ENCODE assay signal across 9 cellular contexts in the genomic region with DNA sequence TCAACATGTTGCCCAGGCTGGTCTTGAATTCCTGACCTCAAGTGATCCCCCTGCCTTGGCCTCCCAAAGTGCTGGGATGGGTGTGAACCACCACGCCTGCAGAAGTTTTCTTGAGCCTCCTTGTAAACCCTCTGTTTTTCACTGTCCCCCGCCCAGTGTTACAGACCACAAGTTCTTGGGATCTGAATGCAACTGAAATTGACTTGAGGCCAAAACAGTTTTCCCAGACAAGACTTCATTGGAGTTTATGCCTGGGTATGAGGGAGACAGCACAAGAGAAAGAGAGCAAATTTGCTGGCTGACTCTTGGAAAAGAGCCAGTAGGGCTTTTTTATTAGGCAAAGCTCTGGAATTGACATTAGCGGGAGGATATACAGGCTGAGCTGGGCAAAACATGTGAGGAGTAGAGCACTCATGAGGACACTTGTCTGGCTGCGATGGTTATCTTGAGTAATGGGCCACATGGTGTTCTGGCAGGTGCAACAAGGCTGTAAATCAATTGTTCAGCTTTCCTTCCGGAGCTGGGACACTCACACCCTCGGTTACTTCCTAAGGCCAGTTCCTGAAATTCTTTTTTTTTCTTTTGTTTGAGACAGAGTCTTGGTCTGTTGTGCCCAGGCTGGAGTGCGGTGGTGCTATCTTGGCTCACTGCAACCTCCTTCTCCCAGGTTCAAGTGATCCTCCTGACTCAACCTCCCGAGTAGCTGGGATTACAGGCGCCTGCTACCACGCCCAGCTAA. TPM values are rescaled to one million over a fixed set of nuclear protein-coding genes. Genes with fewer than 3 reads are reported as not detected.
DNase-seq lines count a peak whose midpoint lies in the region; ATAC-seq and TF ChIP-seq lines count a peak whose summit lies in the region.
"Had no signal": no experiment of that assay in that cellular context is flagged by ENCODE, and none has a peak within 500 bp of the region (broad histone marks: within the 10 kb centered on the region; RNA-seq: fewer than 3 reads in every experiment).

No MANE protein-coding gene starts in this region.

- no TSS peak for BruUV-seq in PC-9 (replicated peaks; lab: Mats Ljungman, UMichigan)

- TF ChIP-seq CTCF in PC-9 (conservative IDR thresholded peaks at IDR 0.05) = no peak

- no peaks in the 10 kb centered on the region for H3K9me3 ChIP-seq in PC-9 (ENCODE audit: insufficient read depth, low read depth)
- no peaks in the 10 kb centered on the region for H3K9me3 ChIP-seq in right cardiac atrium (ENCODE audit: control insufficient read depth, low read length)
- H3K9me3 ChIP-seq: thoracic aorta had no signal

- DNase-seq in stimulated activated naive CD8-positive, alpha-beta T cell treated with anti-CD3 and anti-CD28 coated beads, Interleukin-15, Interleukin-2, amounts not matched to agents 100 U/mL and 50 U/mL, for 24 hours = no peak
- peak in 1 of 2 experiments; percentile 53 for DNase-seq in PC-9
- no peak for DNase-seq in right cardiac atrium
- DNase-seq in C1 segment of cervical spinal cord (lab: John Stamatoyannopoulos, UW) = no peak
- DNase-seq in stimulated activated CD4-positive, alpha-beta T cell treated with anti-CD3 and anti-CD28 coated beads, Interleukin-15, amount 100 ng/mL, for 24 hours = no peak

- no peak overlapping the region for H2AFZ ChIP-seq in PC-9

- POLR2A ChIA-PET in PC-9 (lab: Charles Lee; ENCODE audit: unreplicated experiment) = interaction anchor here (0.6 kb wide), 2 partner anchors 11 to 68 kb away, joined by 4 read pairs; a partner anchor contains a TSS

- H3K27me3 ChIP-seq in PC-9 (ENCODE audit: insufficient read depth, low read depth) (no peaks in the 10 kb centered on the region), right cardiac atrium (ENCODE audit: control insufficient read depth, insufficient read depth) (no peaks in the 10 kb centered on the region)

- no peaks in the 10 kb centered on the region for H4K20me1 ChIP-seq in PC-9 (ENCODE audit: insufficient read depth)

- peaks cover 54% of the 10 kb centered on the region for H3F3A ChIP-seq in PC-9 (ENCODE audit: insufficient read depth, low read depth)

- peak overlapping the region; percentile 99 for H3K27ac ChIP-seq in PC-9
- H3K27ac ChIP-seq in right cardiac atrium (ENCODE audit: low read length) = peak overlapping the region; percentile 24
- H3K27ac ChIP-seq: thoracic aorta had no signal

- H3K4me1 Mint-ChIP-seq in stimulated activated naive CD8-positive, alpha-beta T cell treated with anti-CD3 and anti-CD28 coated beads, Interleukin-15, Interleukin-2, amounts not matched to agents 100 ng/mL and 50 ng/mL, for 24 hours (ENCODE audit: low read depth) = peaks cover 52% of the 10 kb centered on the region

- no peaks in the 10 kb centered on the region for H3K9me2 ChIP-seq in PC-9 (ENCODE audit: insufficient read depth)

- no peaks in the 10 kb centered on the region for H3K79me2 ChIP-seq in PC-9 (ENCODE audit: low read depth)

- H3K4me2 ChIP-seq in PC-9 = no peak overlapping the region

- intact Hi-C loops in PC-9 (cut with micrococcal nuclease; ENCODE audit: unreplicated experiment) (no loop called here), right cardiac atrium (cut with DNase I) (no loop called here)

- no peak overlapping the region for H3K4me3 Mint-ChIP-seq in stimulated activated naive CD8-positive, alpha-beta T cell treated with anti-CD3 and anti-CD28 coated beads, Interleukin-15, Interleukin-2, amounts not matched to agents 100 ng/mL and 50 ng/mL, for 24 hours

- no peaks in the 10 kb centered on the region for H3K27me3 Mint-ChIP-seq in stimulated activated naive CD8-positive, alpha-beta T cell treated with anti-CD3 and anti-CD28 coated beads, Interleukin-15, Interleukin-2, amounts not matched to agents 100 ng/mL and 50 ng/mL, for 24 hours

- 46% methylated on average over 10 of the region's 10 CpGs for WGBS in right cardiac atrium

- no peak overlapping the region for H3K4me3 ChIP-seq in PC-9
- no peak overlapping the region for H3K4me3 ChIP-seq in right cardiac atrium (ENCODE audit: low read length)
- H3K4me3 ChIP-seq: thoracic aorta had no signal

- H3K9me3 Mint-ChIP-seq in stimulated activated naive CD8-positive, alpha-beta T cell treated with anti-CD3 and anti-CD28 coated beads, Interleukin-15, Interleukin-2, amounts not matched to agents 100 ng/mL and 50 ng/mL, for 24 hours = no peaks in the 10 kb centered on the region

- H3K36me3 ChIP-seq in PC-9 (ENCODE audit: low read depth) = no peaks in the 10 kb centered on the region
- H3K36me3 ChIP-seq: thoracic aorta had no signal

- CTCF ChIA-PET in PC-9 (lab: Charles Lee) = no interaction called here

- no peak for ATAC-seq in stimulated activated naive CD8-positive, alpha-beta T cell treated with anti-CD3 and anti-CD28 coated beads, Interleukin-15, Interleukin-2, amounts not matched to agents 100 U/mL and 50 U/mL, for 24 hours
- ATAC-seq in right cardiac atrium (peak; percentile 63 to 82), GM18519 (IDR thresholded peaks at IDR 0.05; ENCODE audit: low FRiP score, unreplicated experiment) (no peak), GM18873 (IDR thresholded peaks at IDR 0.05; ENCODE audit: low FRiP score, unreplicated experiment) (no peak)

- H3K4me1 ChIP-seq in PC-9 (replicated peaks; ENCODE audit: insufficient read depth) = peaks cover 52% of the 10 kb centered on the region
- peaks cover 1% of the 10 kb centered on the region for H3K4me1 ChIP-seq in right cardiac atrium (ENCODE audit: control insufficient read depth, insufficient read depth, low read length)

- H3K27ac Mint-ChIP-seq in stimulated activated naive CD8-positive, alpha-beta T cell treated with anti-CD3 and anti-CD28 coated beads, Interleukin-15, Interleukin-2, amounts not matched to agents 100 ng/mL and 50 ng/mL, for 24 hours = peak overlapping the region; percentile 45

- H3K36me3 Mint-ChIP-seq in stimulated activated naive CD8-positive, alpha-beta T cell treated with anti-CD3 and anti-CD28 coated beads, Interleukin-15, Interleukin-2, amounts not matched to agents 100 ng/mL and 50 ng/mL, for 24 hours (ENCODE audit: low read depth) = peaks cover 8% of the 10 kb centered on the region

RNA-seq across cellular contexts. Expression of a gene that starts 12.7 kb away (rescaled TPM):
- total RNA-seq in PC-9 (2021) = 368 and 443 TPM in 2 replicates
- total RNA-seq in right cardiac atrium = 100 to 1,000 TPM; 146 to 206 (median 178) TPM
- polyA plus RNA-seq in right cardiac atrium = 131 TPM

RNA-seq across cellular contexts. Expression of a gene that starts 15.6 kb away (rescaled TPM):
- 10.3 and 14.6 TPM in 2 replicates for total RNA-seq in PC-9 (2021)
- total RNA-seq in right cardiac atrium = 1 to 10 TPM; 3.1 to 4.6 (median 3.5) TPM
- polyA plus RNA-seq in right cardiac atrium = 7.2 TPM

RNA-seq across cellular contexts. Expression of a gene that starts 30.9 kb away (rescaled TPM):
- 142 and 143 TPM in 2 replicates for total RNA-seq in PC-9 (2021)
- 100 to 1,000 TPM; 403 to 585 (median 523) TPM for total RNA-seq in right cardiac atrium
- 1,015 TPM for polyA plus RNA-seq in right cardiac atrium

RNA-seq across cellular contexts. Expression of a gene that starts 36.9 kb away (rescaled TPM):
- 29.6 and 32.9 TPM in 2 replicates for total RNA-seq in PC-9 (2021)
- 10 to 100 TPM; 57.6 to 75.9 (median 60.3) TPM for total RNA-seq in right cardiac atrium
- polyA plus RNA-seq in right cardiac atrium = 96.5 TPM

RNA-seq across cellular contexts. Expression of a gene that starts 37.3 kb away (rescaled TPM):
- 18.8 and 21.6 TPM in 2 replicates for total RNA-seq in PC-9 (2021)
- total RNA-seq in right cardiac atrium = 10 to 100 TPM; 16.0 to 20.6 (median 18.6) TPM
- polyA plus RNA-seq in right cardiac atrium = 28.9 TPM

Comparison
In these comparisons a context has a peak if more than half of its experiments do, and no peak if none do; other contexts are left out.
1. ATAC-seq: peak in right cardiac atrium (2 of 2); none in stimulated activated naive CD8-positive, alpha-beta T cell treated with anti-CD3 and anti-CD28 coated beads, Interleukin-15, Interleukin-2, amounts not matched to agents 100 U/mL and 50 U/mL, for 24 hours (single experiment), GM18519 (single experiment) and GM18873 (single experiment).